ENCODE assay signal across 8 cellular contexts in genomic region chr5:72355706-72356299, GRCh38. TPM values are rescaled to one million over a fixed set of nuclear protein-coding genes. Genes with fewer than 3 reads are reported as not detected.
DNase-seq lines count a peak whose midpoint lies in the region; ATAC-seq and TF ChIP-seq lines count a peak whose summit lies in the region.

No MANE protein-coding gene starts in this region.

- peaks cover 0 to 11% of the 10 kb centered on the region in 2 donors for H3K36me3 ChIP-seq in ascending aorta

- no peaks in the 10 kb centered on the region for H3K4me1 ChIP-seq in ascending aorta

- H3K27ac Mint-ChIP-seq in effector memory CD8-positive, alpha-beta T cell, result no peak overlapping the region

- no peaks in the 10 kb centered on the region for H3K9me3 Mint-ChIP-seq in effector memory CD8-positive, alpha-beta T cell

- no peaks in the 10 kb centered on the region for H3K27me3 ChIP-seq in ascending aorta

- ATAC-seq in GM21619 (IDR thresholded peaks at IDR 0.05; ENCODE audit: unreplicated experiment) (no peak), GM21723 (IDR thresholded peaks at IDR 0.05; ENCODE audit: unreplicated experiment) (no peak)
- ATAC-seq in effector memory CD8-positive, alpha-beta T cell (replicated peaks), result no peak

- no peaks in the 10 kb centered on the region for H3K4me1 Mint-ChIP-seq in effector memory CD8-positive, alpha-beta T cell (ENCODE audit: low read depth in 2 of 2)

- DNase-seq in AG08396 (ENCODE audit: low spot score), result peak; percentile 42
- no peak for DNase-seq in HFF-Myc (ENCODE audit: extremely low read depth, low read depth)
- DNase-seq in ascending aorta (ENCODE audit: low spot score in 2 of 2), result peak in 1 of 2 donors; percentile 72
- DNase-seq in inferior parietal cortex (ENCODE audit: extremely low spot score), result peak; percentile 57
- DNase-seq in effector memory CD8-positive, alpha-beta T cell, result no peak
- DNase-seq in OCI-M2 (lab: John Stamatoyannopoulos, UW; ENCODE audit: unreplicated experiment), result no peak

- peaks cover 6% of the 10 kb centered on the region for H3K36me3 Mint-ChIP-seq in effector memory CD8-positive, alpha-beta T cell (ENCODE audit: insufficient read depth)

- H3K27ac ChIP-seq in ascending aorta, result no peak overlapping the region

- no peak overlapping the region for H3K4me3 ChIP-seq in HFF-Myc (replicated peaks; ENCODE audit: low read depth, low read length)
- no peak overlapping the region for H3K4me3 ChIP-seq in ascending aorta

- no peaks in the 10 kb centered on the region for H3K27me3 Mint-ChIP-seq in effector memory CD8-positive, alpha-beta T cell

- intact Hi-C loops in ascending aorta (cut with DNase I), result no loop called here

- H3K9me3 ChIP-seq in ascending aorta, result no peaks in the 10 kb centered on the region

- TF ChIP-seq CTCF in HFF-Myc (IDR thresholded peaks at IDR 0.05; ENCODE audit: low read depth, low read length, missing control alignments) (peak; percentile 48), ascending aorta (IDR thresholded peaks at IDR 0.05) (peak; percentile 32 to 70 (median 43))

- H3K4me3 Mint-ChIP-seq in effector memory CD8-positive, alpha-beta T cell, result no peak overlapping the region

RNA-seq across cellular contexts. Expression of gene PTCD2, which starts 35.6 kb away (rescaled TPM):
- total RNA-seq in ascending aorta, result 0.85 TPM

RNA-seq across cellular contexts. Expression of gene MRPS27, which starts 35.8 kb away (rescaled TPM):
- total RNA-seq in ascending aorta, result 28.2 TPM

Comparison
In these comparisons a context has a peak if more than half of its experiments do, and no peak if none do; other contexts are left out.
1. DNase-seq: peak in AG08396 (single experiment) and inferior parietal cortex (single experiment); none in HFF-Myc (single experiment), effector memory CD8-positive, alpha-beta T cell (0 of 3) and OCI-M2 (single experiment).